Comparison of ENCODE assay signal across 1 cellular context in genomic region chr7:148347981-148348380, GRCh38.
TF ChIP-seq lines count a peak whose summit lies in the region.

No MANE protein-coding gene starts in this region.

TF ChIP-seq in WTC11, 78 proteins besides CTCF, POLR2A, EP300 and RAD21 (continued from another document):
- TF ChIP-seq, protein P1, sequence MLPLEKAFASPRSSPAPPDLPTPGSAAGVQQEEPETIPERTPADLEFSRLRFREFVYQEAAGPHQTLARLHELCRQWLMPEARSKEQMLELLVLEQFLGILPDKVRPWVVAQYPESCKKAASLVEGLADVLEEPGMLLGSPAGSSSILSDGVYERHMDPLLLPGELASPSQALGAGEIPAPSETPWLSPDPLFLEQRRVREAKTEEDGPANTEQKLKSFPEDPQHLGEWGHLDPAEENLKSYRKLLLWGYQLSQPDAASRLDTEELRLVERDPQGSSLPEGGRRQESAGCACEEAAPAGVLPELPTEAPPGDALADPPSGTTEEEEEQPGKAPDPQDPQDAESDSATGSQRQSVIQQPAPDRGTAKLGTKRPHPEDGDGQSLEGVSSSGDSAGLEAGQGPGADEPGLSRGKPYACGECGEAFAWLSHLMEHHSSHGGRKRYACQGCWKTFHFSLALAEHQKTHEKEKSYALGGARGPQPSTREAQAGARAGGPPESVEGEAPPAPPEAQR (CRISPR knock-in tag; IDR thresholded peaks at IDR 0.05): no peak
- TF ChIP-seq, protein P2, sequence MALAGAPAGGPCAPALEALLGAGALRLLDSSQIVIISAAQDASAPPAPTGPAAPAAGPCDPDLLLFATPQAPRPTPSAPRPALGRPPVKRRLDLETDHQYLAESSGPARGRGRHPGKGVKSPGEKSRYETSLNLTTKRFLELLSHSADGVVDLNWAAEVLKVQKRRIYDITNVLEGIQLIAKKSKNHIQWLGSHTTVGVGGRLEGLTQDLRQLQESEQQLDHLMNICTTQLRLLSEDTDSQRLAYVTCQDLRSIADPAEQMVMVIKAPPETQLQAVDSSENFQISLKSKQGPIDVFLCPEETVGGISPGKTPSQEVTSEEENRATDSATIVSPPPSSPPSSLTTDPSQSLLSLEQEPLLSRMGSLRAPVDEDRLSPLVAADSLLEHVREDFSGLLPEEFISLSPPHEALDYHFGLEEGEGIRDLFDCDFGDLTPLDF (CRISPR knock-in tag; IDR thresholded peaks at IDR 0.05): no peak
- no peak for TF ChIP-seq ZNF671 (CRISPR knock-in tag; IDR thresholded peaks at IDR 0.05)
- TF ChIP-seq, protein P3, sequence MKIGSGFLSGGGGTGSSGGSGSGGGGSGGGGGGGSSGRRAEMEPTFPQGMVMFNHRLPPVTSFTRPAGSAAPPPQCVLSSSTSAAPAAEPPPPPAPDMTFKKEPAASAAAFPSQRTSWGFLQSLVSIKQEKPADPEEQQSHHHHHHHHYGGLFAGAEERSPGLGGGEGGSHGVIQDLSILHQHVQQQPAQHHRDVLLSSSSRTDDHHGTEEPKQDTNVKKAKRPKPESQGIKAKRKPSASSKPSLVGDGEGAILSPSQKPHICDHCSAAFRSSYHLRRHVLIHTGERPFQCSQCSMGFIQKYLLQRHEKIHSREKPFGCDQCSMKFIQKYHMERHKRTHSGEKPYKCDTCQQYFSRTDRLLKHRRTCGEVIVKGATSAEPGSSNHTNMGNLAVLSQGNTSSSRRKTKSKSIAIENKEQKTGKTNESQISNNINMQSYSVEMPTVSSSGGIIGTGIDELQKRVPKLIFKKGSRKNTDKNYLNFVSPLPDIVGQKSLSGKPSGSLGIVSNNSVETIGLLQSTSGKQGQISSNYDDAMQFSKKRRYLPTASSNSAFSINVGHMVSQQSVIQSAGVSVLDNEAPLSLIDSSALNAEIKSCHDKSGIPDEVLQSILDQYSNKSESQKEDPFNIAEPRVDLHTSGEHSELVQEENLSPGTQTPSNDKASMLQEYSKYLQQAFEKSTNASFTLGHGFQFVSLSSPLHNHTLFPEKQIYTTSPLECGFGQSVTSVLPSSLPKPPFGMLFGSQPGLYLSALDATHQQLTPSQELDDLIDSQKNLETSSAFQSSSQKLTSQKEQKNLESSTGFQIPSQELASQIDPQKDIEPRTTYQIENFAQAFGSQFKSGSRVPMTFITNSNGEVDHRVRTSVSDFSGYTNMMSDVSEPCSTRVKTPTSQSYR (CRISPR knock-in tag; IDR thresholded peaks at IDR 0.05): no peak
- TF ChIP-seq, protein P4, sequence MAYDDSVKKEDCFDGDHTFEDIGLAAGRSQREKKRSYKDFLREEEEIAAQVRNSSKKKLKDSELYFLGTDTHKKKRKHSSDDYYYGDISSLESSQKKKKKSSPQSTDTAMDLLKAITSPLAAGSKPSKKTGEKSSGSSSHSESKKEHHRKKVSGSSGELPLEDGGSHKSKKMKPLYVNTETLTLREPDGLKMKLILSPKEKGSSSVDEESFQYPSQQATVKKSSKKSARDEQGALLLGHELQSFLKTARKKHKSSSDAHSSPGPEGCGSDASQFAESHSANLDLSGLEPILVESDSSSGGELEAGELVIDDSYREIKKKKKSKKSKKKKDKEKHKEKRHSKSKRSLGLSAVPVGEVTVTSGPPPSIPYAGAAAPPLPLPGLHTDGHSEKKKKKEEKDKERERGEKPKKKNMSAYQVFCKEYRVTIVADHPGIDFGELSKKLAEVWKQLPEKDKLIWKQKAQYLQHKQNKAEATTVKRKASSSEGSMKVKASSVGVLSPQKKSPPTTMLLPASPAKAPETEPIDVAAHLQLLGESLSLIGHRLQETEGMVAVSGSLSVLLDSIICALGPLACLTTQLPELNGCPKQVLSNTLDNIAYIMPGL (CRISPR knock-in tag; IDR thresholded peaks at IDR 0.05): no peak
